Comparison of ENCODE assay signal across 33 cellular contexts in the genomic region with DNA sequence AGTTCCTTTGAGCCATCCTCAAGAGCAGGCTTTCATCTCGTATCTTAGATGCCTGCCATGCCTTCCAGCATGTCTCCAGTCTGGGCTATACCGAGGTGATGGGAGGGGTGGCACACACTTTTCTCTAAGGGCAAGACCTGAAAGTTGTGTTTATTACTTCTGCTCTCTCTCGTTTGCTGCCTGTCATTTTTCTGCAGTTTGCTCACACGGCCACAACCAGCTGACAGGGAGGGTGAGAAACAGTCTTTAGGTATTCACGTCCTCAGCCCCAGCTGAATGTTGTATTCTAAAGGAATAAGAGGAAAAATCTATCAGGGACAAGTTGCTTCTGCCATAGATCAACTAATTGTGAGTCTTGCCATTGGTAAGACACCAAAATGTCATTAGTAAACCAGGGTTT.
"Had no signal": no experiment of that assay in that cellular context is flagged by ENCODE, and none has a peak within 500 bp of the region (broad histone marks: within the 10 kb centered on the region; RNA-seq: fewer than 3 reads in every experiment).

No MANE protein-coding gene starts in this region.

- DNase-seq: activated CD4-positive, alpha-beta memory T cell treated with anti-CD3 and anti-CD28 coated beads for 36 hours; activated CD4-positive, alpha-beta T cell treated with anti-CD3 and anti-CD28 coated beads for 36 hours; activated CD4-positive, alpha-beta T cell treated with anti-CD3 and anti-CD28 coated beads, Interleukin-2, amount 10 ng/mL, durations not matched to agents 24 days and 14 days; activated CD4-positive, CD25-positive, alpha-beta regulatory T cell; activated CD4-positive, CD25-positive, alpha-beta regulatory T cell treated with anti-CD3 and anti-CD28 coated beads, Interleukin-2, amount 50 U/mL, for 72 hours; activated CD8-positive, alpha-beta memory T cell treated with anti-CD3 and anti-CD28 coated beads, Interleukin-2, amount 10 ng/mL, durations not matched to agents 7 days and 5 days; activated CD8-positive, alpha-beta memory T cell treated with anti-CD3 and anti-CD28 coated beads, Interleukin-2, amount 50 U/mL, for 4 hours; activated CD8-positive, alpha-beta T cell treated with anti-CD3 and anti-CD28 coated beads, Interleukin-2, amount 10 ng/mL, durations not matched to agents 7 days and 5 days; activated effector memory CD4-positive, alpha-beta T cell treated with anti-CD3 and anti-CD28 coated beads, Interleukin-2, amount 50 U/mL, for 16 hours; activated naive CD4-positive, alpha-beta T cell treated with anti-CD3 and anti-CD28 coated beads for 36 hours; activated naive CD8-positive, alpha-beta T cell treated with anti-CD3 and anti-CD28 coated beads for 36 hours; activated naive CD8-positive, alpha-beta T cell treated with anti-CD3 and anti-CD28 coated beads, Interleukin-2, amount 50 U/mL, for 24 hours; activated T-cell treated with anti-CD3 and anti-CD28 coated beads, Interleukin-2, amount 50 U/mL, for 1 hour; activated T-cell treated with anti-CD3 and anti-CD28 coated beads, Interleukin-2, amount 50 U/mL, for 48 hours; adrenal gland; amygdala; brain microvascular endothelial cell; effector CD4-positive, alpha-beta T cell; effector memory CD8-positive, alpha-beta T cell; erythroblast; foreskin keratinocyte; gastrocnemius medialis; glutamatergic neuron; T-helper 1 cell; T-helper 17 cell had no signal

- H3K27me3 ChIP-seq: adrenal gland, ascending aorta, brain microvascular endothelial cell, esophagus muscularis mucosa, foreskin keratinocyte, gastrocnemius medialis had no signal

- H3K27ac ChIP-seq: adrenal gland, ascending aorta, brain microvascular endothelial cell, coronary artery, esophagus muscularis mucosa, foreskin keratinocyte, gastrocnemius medialis had no signal

- H3K36me3 ChIP-seq: adrenal gland, ascending aorta, brain microvascular endothelial cell, esophagus muscularis mucosa, gastrocnemius medialis had no signal

- H3K4me3 Mint-ChIP-seq: activated CD4-positive, alpha-beta memory T cell treated with anti-CD3 and anti-CD28 coated beads for 36 hours; activated CD4-positive, alpha-beta T cell treated with anti-CD3 and anti-CD28 coated beads for 36 hours; activated CD4-positive, alpha-beta T cell treated with anti-CD3 and anti-CD28 coated beads, Interleukin-2, amount 10 ng/mL, durations not matched to agents 24 days and 14 days; activated CD8-positive, alpha-beta memory T cell treated with anti-CD3 and anti-CD28 coated beads, Interleukin-2, amount 10 ng/mL, durations not matched to agents 7 days and 5 days; activated CD8-positive, alpha-beta T cell treated with anti-CD3 and anti-CD28 coated beads, Interleukin-2, amount 10 ng/mL, durations not matched to agents 7 days and 5 days; activated naive CD4-positive, alpha-beta T cell treated with anti-CD3 and anti-CD28 coated beads for 36 hours; activated naive CD4-positive, alpha-beta T cell treated with anti-CD3 and anti-CD28 coated beads, Interleukin-2, amount 50 U/mL, for 24 hours; activated naive CD8-positive, alpha-beta T cell treated with anti-CD3 and anti-CD28 coated beads for 36 hours; activated naive CD8-positive, alpha-beta T cell treated with anti-CD3 and anti-CD28 coated beads, Interleukin-2, amount 50 U/mL, for 24 hours; activated T-helper 1 cell treated with anti-CD3 and anti-CD28 coated beads, Interleukin-12 subunit alpha, Interleukin-12 subunit beta, Interleukin-2, Interleukin-4 antibody, amounts not matched to agents 30 ng/mL and 10 ng/mL and 1 ng/mL, durations not matched to agents 14 hours and 24 hours and 36 hours; central memory CD8-positive, alpha-beta T cell; dendritic cell treated with granulocyte-macrophage colony-stimulating factor and Interleukin-4, amounts not matched to agents 40 ng/mL and 50 ng/mL, for 4 days; effector memory CD8-positive, alpha-beta T cell; T-helper 17 cell had no signal

- H3K4me1 ChIP-seq: adrenal gland, ascending aorta, esophagus muscularis mucosa, foreskin keratinocyte, gastrocnemius medialis had no signal

- H3K4me3 ChIP-seq: adrenal gland, ascending aorta, coronary artery, esophagus muscularis mucosa, gastrocnemius medialis had no signal

- H3K4me1 Mint-ChIP-seq: activated CD4-positive, alpha-beta T cell treated with anti-CD3 and anti-CD28 coated beads for 36 hours; activated CD4-positive, alpha-beta T cell treated with anti-CD3 and anti-CD28 coated beads, Interleukin-2, amount 10 ng/mL, durations not matched to agents 24 days and 14 days; activated CD8-positive, alpha-beta memory T cell treated with anti-CD3 and anti-CD28 coated beads, Interleukin-2, amount 10 ng/mL, durations not matched to agents 7 days and 5 days; activated naive CD4-positive, alpha-beta T cell treated with anti-CD3 and anti-CD28 coated beads, Interleukin-2, amount 50 U/mL, for 24 hours; activated naive CD8-positive, alpha-beta T cell treated with anti-CD3 and anti-CD28 coated beads for 36 hours; T-helper 17 cell had no signal

- H3K27ac Mint-ChIP-seq: activated CD4-positive, alpha-beta memory T cell treated with anti-CD3 and anti-CD28 coated beads for 36 hours; activated CD4-positive, alpha-beta T cell treated with anti-CD3 and anti-CD28 coated beads for 36 hours; activated CD4-positive, alpha-beta T cell treated with anti-CD3 and anti-CD28 coated beads, Interleukin-2, amount 10 ng/mL, durations not matched to agents 24 days and 14 days; activated CD8-positive, alpha-beta memory T cell treated with anti-CD3 and anti-CD28 coated beads, Interleukin-2, amount 10 ng/mL, durations not matched to agents 7 days and 5 days; activated CD8-positive, alpha-beta T cell treated with anti-CD3 and anti-CD28 coated beads, Interleukin-2, amount 10 ng/mL, durations not matched to agents 7 days and 5 days; activated naive CD4-positive, alpha-beta T cell treated with anti-CD3 and anti-CD28 coated beads for 36 hours; activated naive CD4-positive, alpha-beta T cell treated with anti-CD3 and anti-CD28 coated beads, Interleukin-2, amount 50 U/mL, for 24 hours; activated naive CD8-positive, alpha-beta T cell treated with anti-CD3 and anti-CD28 coated beads for 36 hours; activated naive CD8-positive, alpha-beta T cell treated with anti-CD3 and anti-CD28 coated beads, Interleukin-2, amount 50 U/mL, for 24 hours; activated T-helper 1 cell treated with anti-CD3 and anti-CD28 coated beads, Interleukin-12 subunit alpha, Interleukin-12 subunit beta, Interleukin-2, Interleukin-4 antibody, amounts not matched to agents 30 ng/mL and 10 ng/mL and 1 ng/mL, durations not matched to agents 14 hours and 24 hours and 36 hours; activated T-helper 2 cell treated with anti-CD3 and anti-CD28 coated beads, Interferon-gamma antibody, Interleukin-2, Interleukin-4, amounts not matched to agents 10 μg/mL and 5 μg/mL and 100 μg/mL, durations not matched to agents 14 hours and 24 hours and 36 hours; dendritic cell treated with granulocyte-macrophage colony-stimulating factor and Interleukin-4, amounts not matched to agents 40 ng/mL and 50 ng/mL, for 4 days; effector memory CD8-positive, alpha-beta T cell; T-helper 17 cell had no signal

- H3K9me3 Mint-ChIP-seq: activated CD4-positive, alpha-beta memory T cell treated with anti-CD3 and anti-CD28 coated beads for 36 hours; activated CD4-positive, alpha-beta T cell treated with anti-CD3 and anti-CD28 coated beads, Interleukin-2, amount 10 ng/mL, durations not matched to agents 24 days and 14 days; activated naive CD4-positive, alpha-beta T cell treated with anti-CD3 and anti-CD28 coated beads for 36 hours; activated naive CD4-positive, alpha-beta T cell treated with anti-CD3 and anti-CD28 coated beads, Interleukin-2, amount 50 U/mL, for 24 hours; activated naive CD8-positive, alpha-beta T cell treated with anti-CD3 and anti-CD28 coated beads for 36 hours; activated naive CD8-positive, alpha-beta T cell treated with anti-CD3 and anti-CD28 coated beads, Interleukin-2, amount 50 U/mL, for 24 hours; activated T-helper 1 cell treated with anti-CD3 and anti-CD28 coated beads, Interleukin-12 subunit alpha, Interleukin-12 subunit beta, Interleukin-2, Interleukin-4 antibody, amounts not matched to agents 30 ng/mL and 10 ng/mL and 1 ng/mL, durations not matched to agents 14 hours and 24 hours and 36 hours; activated T-helper 2 cell treated with anti-CD3 and anti-CD28 coated beads, Interferon-gamma antibody, Interleukin-2, Interleukin-4, amounts not matched to agents 10 μg/mL and 5 μg/mL and 100 μg/mL, durations not matched to agents 14 hours and 24 hours and 36 hours; central memory CD8-positive, alpha-beta T cell; dendritic cell treated with granulocyte-macrophage colony-stimulating factor and Interleukin-4, amounts not matched to agents 40 ng/mL and 50 ng/mL, for 4 days; effector memory CD8-positive, alpha-beta T cell had no signal

- H3K36me3 Mint-ChIP-seq: activated naive CD4-positive, alpha-beta T cell treated with anti-CD3 and anti-CD28 coated beads, Interleukin-2, amount 50 U/mL, for 24 hours; activated naive CD8-positive, alpha-beta T cell treated with anti-CD3 and anti-CD28 coated beads for 36 hours had no signal

- H3K9me3 ChIP-seq: ascending aorta, esophagus muscularis mucosa, gastrocnemius medialis had no signal

- H3K27me3 Mint-ChIP-seq: activated CD4-positive, alpha-beta memory T cell treated with anti-CD3 and anti-CD28 coated beads for 36 hours; activated CD4-positive, alpha-beta T cell treated with anti-CD3 and anti-CD28 coated beads for 36 hours; activated CD4-positive, alpha-beta T cell treated with anti-CD3 and anti-CD28 coated beads, Interleukin-2, amount 10 ng/mL, durations not matched to agents 24 days and 14 days; activated CD8-positive, alpha-beta memory T cell treated with anti-CD3 and anti-CD28 coated beads, Interleukin-2, amount 10 ng/mL, durations not matched to agents 7 days and 5 days; activated naive CD4-positive, alpha-beta T cell treated with anti-CD3 and anti-CD28 coated beads, Interleukin-2, amount 50 U/mL, for 24 hours; activated naive CD8-positive, alpha-beta T cell treated with anti-CD3 and anti-CD28 coated beads for 36 hours; activated naive CD8-positive, alpha-beta T cell treated with anti-CD3 and anti-CD28 coated beads, Interleukin-2, amount 50 U/mL, for 24 hours; central memory CD8-positive, alpha-beta T cell; dendritic cell treated with granulocyte-macrophage colony-stimulating factor and Interleukin-4, amounts not matched to agents 40 ng/mL and 50 ng/mL, for 4 days; effector memory CD8-positive, alpha-beta T cell; T-helper 17 cell had no signal
